26 cellular contexts compared by ENCODE assay signal in genomic region chr22:36246718-36247117, GRCh38. TPM values are rescaled to one million over a fixed set of nuclear protein-coding genes. Genes with fewer than 3 reads are reported as not detected.
"Had no signal": no experiment of that assay in that cellular context is flagged by ENCODE, and none has a peak within 500 bp of the region (broad histone marks: within the 10 kb centered on the region; RNA-seq: fewer than 3 reads in every experiment).

No MANE protein-coding gene starts in this region.

- H3K27me3 ChIP-seq: ascending aorta, cardiac muscle cell, SJCRH30 had no signal

- ATAC-seq: activated CD8-positive, alpha-beta T cell treated with anti-CD3 and anti-CD28 coated beads for 36 hours; activated T-cell treated with anti-CD3 and anti-CD28 coated beads, Interleukin-2, amount 50 U/mL, for 4 hours; K562; Panc1 had no signal

- H3K36me3 ChIP-seq: ascending aorta, cardiac muscle cell, SJCRH30 had no signal

- H3K9me3 ChIP-seq: SJCRH30 had no signal

- FAIRE-seq: K562 had no signal

- H3K27ac ChIP-seq: cardiac muscle cell, SJCRH30, SK-N-MC had no signal

- DNase-seq: activated CD4-positive, alpha-beta T cell treated with anti-CD3 and anti-CD28 coated beads, Interleukin-2, amount 10 ng/mL, durations not matched to agents 24 days and 14 days; activated CD4-positive, alpha-beta T cell treated with anti-CD3 and anti-CD28 coated beads, Interleukin-2, amount 50 U/mL, for 4 hours; activated CD8-positive, alpha-beta T cell treated with anti-CD3 and anti-CD28 coated beads for 36 hours; activated naive CD8-positive, alpha-beta T cell treated with anti-CD3 and anti-CD28 coated beads, Interleukin-2, amount 10 ng/mL, durations not matched to agents 7 days and 5 days; activated T-cell treated with anti-CD3 and anti-CD28 coated beads for 4 hours; activated T-cell treated with anti-CD3 and anti-CD28 coated beads, Interleukin-2, amount 50 U/mL, for 4 hours; amygdala; NCI-H1092 treated with DMSO at 0.1 percent for 48 hours; NCI-H1417; NCI-H146; NCI-H187; NCI-H2029 treated with DMSO at 0.1 percent for 48 hours; NCI-H2107; NCI-H2171; NCI-H510A; NCI-H526; NCI-H774; SHP77; SJCRH30; T1000 had no signal

- H3K4me3 ChIP-seq: ascending aorta, cardiac muscle cell, K562, SJCRH30, SK-N-MC had no signal

RNA-seq across cellular contexts. Expression of gene APOL1, which starts 6.2 kb away (rescaled TPM):
- total RNA-seq: cardiac muscle cell had no signal

RNA-seq across cellular contexts. Expression of gene APOL4, which starts 45.1 kb away (rescaled TPM):
- total RNA-seq: activated CD4-positive, alpha-beta T cell treated with anti-CD3 and anti-CD28 coated beads, Interleukin-2, amount 10 ng/mL, durations not matched to agents 24 days and 14 days; ascending aorta; RPMI7951 had no signal
- polyA plus RNA-seq: cardiac muscle cell had no signal
